Comparison of ENCODE assay signal across 1 cellular context in the genomic region with DNA sequence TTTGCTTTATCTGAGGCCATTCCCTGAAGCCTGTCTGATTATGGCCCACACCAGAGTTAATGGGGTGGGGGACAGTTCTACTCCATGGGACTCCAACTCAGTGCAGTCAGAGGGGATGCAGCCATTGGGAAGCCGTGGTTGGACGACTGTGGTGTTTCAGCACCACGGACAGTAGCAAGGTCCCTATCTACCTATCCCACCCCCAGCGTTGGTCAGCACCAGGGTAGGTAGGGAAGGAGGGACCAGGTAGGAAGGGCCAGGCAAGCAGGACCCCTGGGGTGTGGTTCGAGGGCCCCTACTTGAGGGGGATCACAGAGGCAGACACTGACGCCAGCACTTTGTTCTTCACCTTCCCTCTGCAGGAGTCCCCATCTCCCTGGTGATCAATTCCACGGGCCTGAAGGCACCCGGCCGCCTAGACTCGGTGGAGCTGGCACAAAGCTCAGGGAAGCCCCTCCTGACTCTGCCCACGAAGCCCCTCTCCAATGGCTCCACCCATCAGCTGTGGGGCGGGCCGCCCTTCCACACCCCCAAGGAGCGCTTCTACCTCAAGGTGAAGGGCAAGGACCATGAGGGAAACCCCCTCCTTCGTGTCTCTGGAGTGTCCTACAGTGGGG.
TF ChIP-seq lines count a peak whose summit lies in the region.

No MANE protein-coding gene starts in this region.

TF ChIP-seq in WTC11, 78 proteins besides CTCF, POLR2A, EP300 and RAD21 (continued from another document and continues in another):
- TF ChIP-seq ZNF281 (CRISPR knock-in tag; IDR thresholded peaks at IDR 0.05), result peak; percentile 77; the same call in 1 of the 2 replicates
- peak; percentile 74; the same call in 1 of the 2 replicates for TF ChIP-seq ZNF219 (CRISPR knock-in tag; IDR thresholded peaks at IDR 0.05; ENCODE audit: borderline replicate concordance)
- TF ChIP-seq ZNF423 (CRISPR knock-in tag; IDR thresholded peaks at IDR 0.05), result no peak
- TF ChIP-seq SP1 (CRISPR knock-in tag; conservative IDR thresholded peaks at IDR 0.05), result 0 out of 2 replicates have a peak, but pooled peaks have one; percentile 29
- no peak for TF ChIP-seq HMGXB4 (CRISPR knock-in tag; IDR thresholded peaks at IDR 0.05)
- no peak for TF ChIP-seq ZNF138 (CRISPR knock-in tag; conservative IDR thresholded peaks at IDR 0.05)
- TF ChIP-seq FOXJ3 (CRISPR knock-in tag; IDR thresholded peaks at IDR 0.05; ENCODE audit: borderline replicate concordance), result no peak
- no peak for TF ChIP-seq RORB (CRISPR knock-in tag; IDR thresholded peaks at IDR 0.05)
- peak; percentile 44; the same call in 1 of the 2 replicates for TF ChIP-seq TCF7 (CRISPR knock-in tag; IDR thresholded peaks at IDR 0.05; ENCODE audit: low read depth)
- TF ChIP-seq GRHL2 (CRISPR knock-in tag; IDR thresholded peaks at IDR 0.05; ENCODE audit: insufficient replicate concordance, severe bottlenecking), result no peak
- TF ChIP-seq ZNF512 (CRISPR knock-in tag; IDR thresholded peaks at IDR 0.05; ENCODE audit: borderline replicate concordance), result no peak
- TF ChIP-seq, protein P1, sequence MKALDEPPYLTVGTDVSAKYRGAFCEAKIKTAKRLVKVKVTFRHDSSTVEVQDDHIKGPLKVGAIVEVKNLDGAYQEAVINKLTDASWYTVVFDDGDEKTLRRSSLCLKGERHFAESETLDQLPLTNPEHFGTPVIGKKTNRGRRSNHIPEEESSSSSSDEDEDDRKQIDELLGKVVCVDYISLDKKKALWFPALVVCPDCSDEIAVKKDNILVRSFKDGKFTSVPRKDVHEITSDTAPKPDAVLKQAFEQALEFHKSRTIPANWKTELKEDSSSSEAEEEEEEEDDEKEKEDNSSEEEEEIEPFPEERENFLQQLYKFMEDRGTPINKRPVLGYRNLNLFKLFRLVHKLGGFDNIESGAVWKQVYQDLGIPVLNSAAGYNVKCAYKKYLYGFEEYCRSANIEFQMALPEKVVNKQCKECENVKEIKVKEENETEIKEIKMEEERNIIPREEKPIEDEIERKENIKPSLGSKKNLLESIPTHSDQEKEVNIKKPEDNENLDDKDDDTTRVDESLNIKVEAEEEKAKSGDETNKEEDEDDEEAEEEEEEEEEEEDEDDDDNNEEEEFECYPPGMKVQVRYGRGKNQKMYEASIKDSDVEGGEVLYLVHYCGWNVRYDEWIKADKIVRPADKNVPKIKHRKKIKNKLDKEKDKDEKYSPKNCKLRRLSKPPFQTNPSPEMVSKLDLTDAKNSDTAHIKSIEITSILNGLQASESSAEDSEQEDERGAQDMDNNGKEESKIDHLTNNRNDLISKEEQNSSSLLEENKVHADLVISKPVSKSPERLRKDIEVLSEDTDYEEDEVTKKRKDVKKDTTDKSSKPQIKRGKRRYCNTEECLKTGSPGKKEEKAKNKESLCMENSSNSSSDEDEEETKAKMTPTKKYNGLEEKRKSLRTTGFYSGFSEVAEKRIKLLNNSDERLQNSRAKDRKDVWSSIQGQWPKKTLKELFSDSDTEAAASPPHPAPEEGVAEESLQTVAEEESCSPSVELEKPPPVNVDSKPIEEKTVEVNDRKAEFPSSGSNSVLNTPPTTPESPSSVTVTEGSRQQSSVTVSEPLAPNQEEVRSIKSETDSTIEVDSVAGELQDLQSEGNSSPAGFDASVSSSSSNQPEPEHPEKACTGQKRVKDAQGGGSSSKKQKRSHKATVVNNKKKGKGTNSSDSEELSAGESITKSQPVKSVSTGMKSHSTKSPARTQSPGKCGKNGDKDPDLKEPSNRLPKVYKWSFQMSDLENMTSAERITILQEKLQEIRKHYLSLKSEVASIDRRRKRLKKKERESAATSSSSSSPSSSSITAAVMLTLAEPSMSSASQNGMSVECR (CRISPR knock-in tag; IDR thresholded peaks at IDR 0.05; ENCODE audit: borderline replicate concordance), result peak; percentile 47; the same call in 1 of the 2 replicates
- TF ChIP-seq, protein P2, sequence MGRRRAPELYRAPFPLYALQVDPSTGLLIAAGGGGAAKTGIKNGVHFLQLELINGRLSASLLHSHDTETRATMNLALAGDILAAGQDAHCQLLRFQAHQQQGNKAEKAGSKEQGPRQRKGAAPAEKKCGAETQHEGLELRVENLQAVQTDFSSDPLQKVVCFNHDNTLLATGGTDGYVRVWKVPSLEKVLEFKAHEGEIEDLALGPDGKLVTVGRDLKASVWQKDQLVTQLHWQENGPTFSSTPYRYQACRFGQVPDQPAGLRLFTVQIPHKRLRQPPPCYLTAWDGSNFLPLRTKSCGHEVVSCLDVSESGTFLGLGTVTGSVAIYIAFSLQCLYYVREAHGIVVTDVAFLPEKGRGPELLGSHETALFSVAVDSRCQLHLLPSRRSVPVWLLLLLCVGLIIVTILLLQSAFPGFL (CRISPR knock-in tag; IDR thresholded peaks at IDR 0.05; ENCODE audit: borderline replicate concordance), result peak; percentile 69; the same call in 1 of the 2 replicates
- TF ChIP-seq E2F1 (CRISPR knock-in tag; IDR thresholded peaks at IDR 0.05), result peak; percentile 46; the same call in 1 of the 2 replicates
- TF ChIP-seq JUN (CRISPR knock-in tag; IDR thresholded peaks at IDR 0.05), result 0 out of 2 replicates have a peak, but pooled peaks have one; percentile 60
- no peak for TF ChIP-seq PRRX2 (CRISPR knock-in tag; IDR thresholded peaks at IDR 0.05)
- TF ChIP-seq FOXP1 (CRISPR knock-in tag; IDR thresholded peaks at IDR 0.05; ENCODE audit: borderline replicate concordance), result peak; percentile 60
- peak; percentile 17; the same call in 1 of the 2 replicates for TF ChIP-seq NFYB (CRISPR knock-in tag; conservative IDR thresholded peaks at IDR 0.05; ENCODE audit: low read depth)
- TF ChIP-seq KAT7 (CRISPR knock-in tag; IDR thresholded peaks at IDR 0.05; ENCODE audit: borderline replicate concordance), result no peak
- peak; percentile 68; the same call in 1 of the 2 replicates for TF ChIP-seq FOXK1 (CRISPR knock-in tag; IDR thresholded peaks at IDR 0.05)
- no peak for TF ChIP-seq ZNF396 (CRISPR knock-in tag; IDR thresholded peaks at IDR 0.05; ENCODE audit: borderline replicate concordance)
- peak; percentile 78; the same call in 1 of the 2 replicates for TF ChIP-seq TEAD1 (CRISPR knock-in tag; IDR thresholded peaks at IDR 0.05)
- TF ChIP-seq E2F4 (CRISPR knock-in tag; IDR thresholded peaks at IDR 0.05; ENCODE audit: borderline replicate concordance, low read depth), result no peak
- peak; percentile 69; the same call in 1 of the 2 replicates for TF ChIP-seq SMAD4 (CRISPR knock-in tag; IDR thresholded peaks at IDR 0.05)
- TF ChIP-seq, protein P3, sequence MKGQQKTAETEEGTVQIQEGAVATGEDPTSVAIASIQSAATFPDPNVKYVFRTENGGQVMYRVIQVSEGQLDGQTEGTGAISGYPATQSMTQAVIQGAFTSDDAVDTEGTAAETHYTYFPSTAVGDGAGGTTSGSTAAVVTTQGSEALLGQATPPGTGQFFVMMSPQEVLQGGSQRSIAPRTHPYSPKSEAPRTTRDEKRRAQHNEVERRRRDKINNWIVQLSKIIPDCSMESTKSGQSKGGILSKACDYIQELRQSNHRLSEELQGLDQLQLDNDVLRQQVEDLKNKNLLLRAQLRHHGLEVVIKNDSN (CRISPR knock-in tag; IDR thresholded peaks at IDR 0.05), result peak; percentile 27; the same call in 1 of the 2 replicates
- peak; percentile 63; the same call in 1 of the 2 replicates for TF ChIP-seq ESRRA (CRISPR knock-in tag; IDR thresholded peaks at IDR 0.05; ENCODE audit: borderline replicate concordance)
- no peak for TF ChIP-seq MLX (CRISPR knock-in tag; IDR thresholded peaks at IDR 0.05)
- TF ChIP-seq, protein P4, sequence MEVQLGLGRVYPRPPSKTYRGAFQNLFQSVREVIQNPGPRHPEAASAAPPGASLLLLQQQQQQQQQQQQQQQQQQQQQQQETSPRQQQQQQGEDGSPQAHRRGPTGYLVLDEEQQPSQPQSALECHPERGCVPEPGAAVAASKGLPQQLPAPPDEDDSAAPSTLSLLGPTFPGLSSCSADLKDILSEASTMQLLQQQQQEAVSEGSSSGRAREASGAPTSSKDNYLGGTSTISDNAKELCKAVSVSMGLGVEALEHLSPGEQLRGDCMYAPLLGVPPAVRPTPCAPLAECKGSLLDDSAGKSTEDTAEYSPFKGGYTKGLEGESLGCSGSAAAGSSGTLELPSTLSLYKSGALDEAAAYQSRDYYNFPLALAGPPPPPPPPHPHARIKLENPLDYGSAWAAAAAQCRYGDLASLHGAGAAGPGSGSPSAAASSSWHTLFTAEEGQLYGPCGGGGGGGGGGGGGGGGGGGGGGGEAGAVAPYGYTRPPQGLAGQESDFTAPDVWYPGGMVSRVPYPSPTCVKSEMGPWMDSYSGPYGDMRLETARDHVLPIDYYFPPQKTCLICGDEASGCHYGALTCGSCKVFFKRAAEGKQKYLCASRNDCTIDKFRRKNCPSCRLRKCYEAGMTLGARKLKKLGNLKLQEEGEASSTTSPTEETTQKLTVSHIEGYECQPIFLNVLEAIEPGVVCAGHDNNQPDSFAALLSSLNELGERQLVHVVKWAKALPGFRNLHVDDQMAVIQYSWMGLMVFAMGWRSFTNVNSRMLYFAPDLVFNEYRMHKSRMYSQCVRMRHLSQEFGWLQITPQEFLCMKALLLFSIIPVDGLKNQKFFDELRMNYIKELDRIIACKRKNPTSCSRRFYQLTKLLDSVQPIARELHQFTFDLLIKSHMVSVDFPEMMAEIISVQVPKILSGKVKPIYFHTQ (CRISPR knock-in tag; IDR thresholded peaks at IDR 0.05), result no peak
- no peak; the same call in 1 of the 2 replicates for TF ChIP-seq ZBTB21 (CRISPR knock-in tag; IDR thresholded peaks at IDR 0.05; ENCODE audit: borderline replicate concordance)
- TF ChIP-seq HMGA2 (CRISPR knock-in tag; IDR thresholded peaks at IDR 0.05), result no peak
- TF ChIP-seq ZNF121 (CRISPR knock-in tag; IDR thresholded peaks at IDR 0.05), result peak; percentile 54; the same call in 1 of the 2 replicates
- TF ChIP-seq, protein P5, sequence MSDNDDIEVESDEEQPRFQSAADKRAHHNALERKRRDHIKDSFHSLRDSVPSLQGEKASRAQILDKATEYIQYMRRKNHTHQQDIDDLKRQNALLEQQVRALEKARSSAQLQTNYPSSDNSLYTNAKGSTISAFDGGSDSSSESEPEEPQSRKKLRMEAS (CRISPR knock-in tag; IDR thresholded peaks at IDR 0.05), result no peak; the same call in 1 of the 2 replicates
